ENCODE assay signal across 25 cellular contexts in the genomic region with DNA sequence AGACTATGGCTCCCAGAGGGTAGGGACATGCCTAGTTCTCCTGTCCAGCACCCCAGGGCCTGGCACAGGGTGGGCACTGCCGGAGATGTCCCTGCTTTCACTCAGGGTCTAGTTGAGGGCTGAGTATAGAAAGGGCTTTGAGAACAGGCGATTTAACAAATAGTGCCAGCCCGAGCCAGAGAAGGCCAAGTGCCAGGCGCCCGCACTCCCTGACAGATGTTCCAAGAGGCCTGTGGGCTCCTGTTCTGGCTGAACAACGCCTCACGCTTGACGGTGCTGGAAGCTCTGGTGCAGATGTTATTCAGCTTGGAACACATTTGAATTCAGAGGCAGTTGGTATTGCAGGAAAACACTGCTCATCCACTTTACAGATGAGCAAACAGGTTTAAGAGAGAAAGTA. TPM values are rescaled to one million over a fixed set of nuclear protein-coding genes. Genes with fewer than 3 reads are reported as not detected.
DNase-seq lines count a peak whose midpoint lies in the region; ATAC-seq, FAIRE-seq and TF ChIP-seq lines count a peak whose summit lies in the region.
"Had no signal": no experiment of that assay in that cellular context is flagged by ENCODE, and none has a peak within 500 bp of the region (broad histone marks: within the 10 kb centered on the region; RNA-seq: fewer than 3 reads in every experiment).

No MANE protein-coding gene starts in this region.

- no peaks in the 10 kb centered on the region for H3K9me3 ChIP-seq in PC-9 (ENCODE audit: insufficient read depth, low read depth)
- H3K9me3 ChIP-seq: testis, vagina had no signal

- POLR2A ChIA-PET in PC-9 (lab: Charles Lee; ENCODE audit: unreplicated experiment), result no interaction called here

- H4K20me1 ChIP-seq in PC-9 (ENCODE audit: insufficient read depth), result no peaks in the 10 kb centered on the region

- no peaks in the 10 kb centered on the region for H3F3A ChIP-seq in PC-9 (ENCODE audit: insufficient read depth, low read depth)

- no peaks in the 10 kb centered on the region for H3K36me3 ChIP-seq in PC-9 (ENCODE audit: low read depth)
- H3K36me3 ChIP-seq: vagina had no signal

- H3K27me3 ChIP-seq in dorsolateral prefrontal cortex (no peaks in the 10 kb centered on the region), PC-9 (ENCODE audit: insufficient read depth, low read depth) (no peaks in the 10 kb centered on the region)
- H3K27me3 ChIP-seq: testis, vagina had no signal

- ATAC-seq in HG03135 (IDR thresholded peaks at IDR 0.05; ENCODE audit: unreplicated experiment), result no peak
- ATAC-seq: activated CD8-positive, alpha-beta T cell treated with anti-CD3 and anti-CD28 coated beads for 36 hours; GM23338; stimulated activated memory B cell treated with anti-CD40 and anti-IgM and Interleukin-4, amounts not matched to agents 10 μg/mL and 1 μg/mL and 100 μg/mL, for 72 hours had no signal

- intact Hi-C loops in dorsolateral prefrontal cortex (cut with DNase I), result no loop called here
- intact Hi-C loops in PC-9 (cut with micrococcal nuclease; ENCODE audit: unreplicated experiment), result no loop called here

- no peak for FAIRE-seq in D721Med (lab: Jason Lieb, UNC)
- FAIRE-seq: G401.6, HTR-8/SVneo, TTC549 had no signal

- BruUV-seq in PC-9 (replicated peaks; lab: Mats Ljungman, UMichigan), result no TSS peak

- H3K4me3 ChIP-seq in dorsolateral prefrontal cortex (no peak overlapping the region), PC-9 (no peak overlapping the region)
- H3K4me3 ChIP-seq: GM23338, testis, vagina had no signal

- TF ChIP-seq CTCF in dorsolateral prefrontal cortex (IDR thresholded peaks at IDR 0.05 in 54 of 56, conservative IDR thresholded peaks at IDR 0.05 in 2 of 56; ENCODE audit: low read depth in 1 of 56, partially characterized antibody in 56 of 56) (no peak), PC-9 (conservative IDR thresholded peaks at IDR 0.05) (no peak), D721Med (IDR thresholded peaks at IDR 0.05; ENCODE audit: insufficient read depth, missing control alignments) (no peak)

- no peak overlapping the region for H3K4me2 ChIP-seq in PC-9
- H3K4me2 ChIP-seq: GM23338 had no signal

- CTCF ChIA-PET in PC-9 (lab: Charles Lee), result no interaction called here

- H3K27ac ChIP-seq in dorsolateral prefrontal cortex (peak overlapping the region in 55 of 59 donors; percentile 2 to 89 (median 72)), PC-9 (no peak overlapping the region)
- H3K27ac ChIP-seq: testis, vagina had no signal

- no peaks in the 10 kb centered on the region for H3K79me2 ChIP-seq in PC-9 (ENCODE audit: low read depth)

- no peak overlapping the region for H2AFZ ChIP-seq in PC-9
- H2AFZ ChIP-seq: GM23338 had no signal

- H3K9me2 ChIP-seq in PC-9 (ENCODE audit: insufficient read depth), result no peaks in the 10 kb centered on the region

- H3K4me1 ChIP-seq in PC-9 (replicated peaks; ENCODE audit: insufficient read depth), result no peaks in the 10 kb centered on the region
- H3K4me1 ChIP-seq: testis, vagina had no signal

- DNase-seq in DMS 273 treated with DMSO at 0.1 percent for 48 hours (lab: John Stamatoyannopoulos, UW), result peak; percentile 73
- DNase-seq in NCI-H2171 treated with DMSO at 0.1 percent for 48 hours (lab: John Stamatoyannopoulos, UW), result peak; percentile 95
- peak in 7 of 10 donors; percentile 21 to 76 (median 64) for DNase-seq in dorsolateral prefrontal cortex
- peak; percentile 84 for DNase-seq in pons (ENCODE audit: low spot score)
- DNase-seq in PC-9, result no peak
- no peak for DNase-seq in D721Med (ENCODE audit: insufficient read length, low spot score)
- DNase-seq: activated CD4-positive, CD25-positive, alpha-beta regulatory T cell treated with anti-CD3 and anti-CD28 coated beads, Interleukin-2, amount 50 U/mL, for 72 hours; activated CD8-positive, alpha-beta T cell treated with anti-CD3 and anti-CD28 coated beads for 36 hours; activated effector memory CD4-positive, alpha-beta T cell treated with anti-CD3 and anti-CD28 coated beads, Interleukin-2, amount 50 U/mL, for 16 hours; activated naive CD8-positive, alpha-beta T cell treated with anti-CD3 and anti-CD28 coated beads, Interleukin-2, amount 10 ng/mL, durations not matched to agents 7 days and 5 days; cerebellar nuclear complex; KBM-7; mesenchymal stem cell; MM.1S; NCI-H1436 treated with DMSO at 0.1 percent for 48 hours; stimulated activated CD4-positive, alpha-beta T cell treated with anti-CD3 and anti-CD28 coated beads, Interleukin-2, amount 100 ng/mL, for 48 hours; testis had no signal

RNA-seq across cellular contexts. Expression of a gene that starts 46.5 kb away (rescaled TPM):
- total RNA-seq in dorsolateral prefrontal cortex (1 to 10 TPM in 96 of 120 experiments, under 1 TPM in 24; 0.44 to 5.1 (median 1.6) TPM), PC-9 (2021) (not detected in 2 replicates)
- total RNA-seq: myocyte had no signal

Comparison
In these comparisons a context has a peak if more than half of its experiments do, and no peak if none do; other contexts are left out.
1. DNase-seq: peak in DMS 273 treated with DMSO at 0.1 percent for 48 hours (single experiment), NCI-H2171 treated with DMSO at 0.1 percent for 48 hours (single experiment), dorsolateral prefrontal cortex (7 of 10) and pons (single experiment); none in PC-9 (0 of 2) and D721Med (single experiment).